Comparison of ENCODE assay signal across 1 cellular context in the genomic region with DNA sequence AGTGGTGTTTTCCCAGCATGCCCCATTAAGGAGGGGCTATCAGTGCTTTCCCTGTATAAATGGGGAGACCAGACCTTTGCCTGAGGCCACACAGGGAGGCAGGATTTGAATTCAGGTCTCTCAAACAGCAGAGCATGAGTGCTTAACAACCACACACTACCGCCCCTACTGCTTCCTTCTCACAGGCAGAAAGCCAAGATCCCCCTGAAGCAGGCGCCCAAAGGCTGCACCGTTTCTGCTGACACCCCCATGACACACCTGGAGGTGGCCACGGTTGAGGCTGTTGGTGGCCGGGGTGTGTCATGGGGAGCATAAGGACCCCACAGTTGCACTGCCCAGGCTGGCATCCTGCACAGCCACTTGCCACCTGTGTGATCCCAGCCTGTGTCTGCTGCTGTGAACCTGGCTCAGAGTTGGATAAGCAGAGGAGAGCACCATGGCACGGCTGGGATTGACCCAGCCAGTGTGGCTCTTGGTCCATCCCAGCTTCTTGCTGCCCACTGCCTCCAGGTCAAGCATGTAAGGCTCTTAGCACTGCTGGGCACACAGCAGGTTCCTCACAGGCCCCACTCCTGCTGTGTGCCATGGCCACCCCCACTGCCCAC.
TF ChIP-seq lines count a peak whose summit lies in the region.

No MANE protein-coding gene starts in this region.

TF ChIP-seq in HepG2, 621 proteins besides CTCF, POLR2A, EP300 and RAD21 (continues in another document):
- no peak for TF ChIP-seq ZNF430 (CRISPR knock-in tag; IDR thresholded peaks at IDR 0.05)
- no peak for TF ChIP-seq ZNF180 (CRISPR knock-in tag; IDR thresholded peaks at IDR 0.05; ENCODE audit: borderline replicate concordance, low read depth)
- no peak for TF ChIP-seq PHF21A (CRISPR knock-in tag; IDR thresholded peaks at IDR 0.05)
- TF ChIP-seq PHB2 (IDR thresholded peaks at IDR 0.05; ENCODE audit: partially characterized antibody) = no peak
- TF ChIP-seq YY1 (IDR thresholded peaks at IDR 0.05; ENCODE audit: insufficient read depth, insufficient replicate concordance, low read depth, low read length) = no peak
- TF ChIP-seq, protein P1, sequence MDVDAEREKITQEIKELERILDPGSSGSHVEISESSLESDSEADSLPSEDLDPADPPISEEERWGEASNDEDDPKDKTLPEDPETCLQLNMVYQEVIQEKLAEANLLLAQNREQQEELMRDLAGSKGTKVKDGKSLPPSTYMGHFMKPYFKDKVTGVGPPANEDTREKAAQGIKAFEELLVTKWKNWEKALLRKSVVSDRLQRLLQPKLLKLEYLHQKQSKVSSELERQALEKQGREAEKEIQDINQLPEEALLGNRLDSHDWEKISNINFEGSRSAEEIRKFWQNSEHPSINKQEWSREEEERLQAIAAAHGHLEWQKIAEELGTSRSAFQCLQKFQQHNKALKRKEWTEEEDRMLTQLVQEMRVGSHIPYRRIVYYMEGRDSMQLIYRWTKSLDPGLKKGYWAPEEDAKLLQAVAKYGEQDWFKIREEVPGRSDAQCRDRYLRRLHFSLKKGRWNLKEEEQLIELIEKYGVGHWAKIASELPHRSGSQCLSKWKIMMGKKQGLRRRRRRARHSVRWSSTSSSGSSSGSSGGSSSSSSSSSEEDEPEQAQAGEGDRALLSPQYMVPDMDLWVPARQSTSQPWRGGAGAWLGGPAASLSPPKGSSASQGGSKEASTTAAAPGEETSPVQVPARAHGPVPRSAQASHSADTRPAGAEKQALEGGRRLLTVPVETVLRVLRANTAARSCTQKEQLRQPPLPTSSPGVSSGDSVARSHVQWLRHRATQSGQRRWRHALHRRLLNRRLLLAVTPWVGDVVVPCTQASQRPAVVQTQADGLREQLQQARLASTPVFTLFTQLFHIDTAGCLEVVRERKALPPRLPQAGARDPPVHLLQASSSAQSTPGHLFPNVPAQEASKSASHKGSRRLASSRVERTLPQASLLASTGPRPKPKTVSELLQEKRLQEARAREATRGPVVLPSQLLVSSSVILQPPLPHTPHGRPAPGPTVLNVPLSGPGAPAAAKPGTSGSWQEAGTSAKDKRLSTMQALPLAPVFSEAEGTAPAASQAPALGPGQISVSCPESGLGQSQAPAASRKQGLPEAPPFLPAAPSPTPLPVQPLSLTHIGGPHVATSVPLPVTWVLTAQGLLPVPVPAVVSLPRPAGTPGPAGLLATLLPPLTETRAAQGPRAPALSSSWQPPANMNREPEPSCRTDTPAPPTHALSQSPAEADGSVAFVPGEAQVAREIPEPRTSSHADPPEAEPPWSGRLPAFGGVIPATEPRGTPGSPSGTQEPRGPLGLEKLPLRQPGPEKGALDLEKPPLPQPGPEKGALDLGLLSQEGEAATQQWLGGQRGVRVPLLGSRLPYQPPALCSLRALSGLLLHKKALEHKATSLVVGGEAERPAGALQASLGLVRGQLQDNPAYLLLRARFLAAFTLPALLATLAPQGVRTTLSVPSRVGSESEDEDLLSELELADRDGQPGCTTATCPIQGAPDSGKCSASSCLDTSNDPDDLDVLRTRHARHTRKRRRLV (CRISPR knock-in tag; IDR thresholded peaks at IDR 0.05) = no peak
- 0 out of 2 replicates have a peak, but pooled peaks have one; percentile 58 for TF ChIP-seq ZKSCAN5 (CRISPR knock-in tag; IDR thresholded peaks at IDR 0.05)
- peak; percentile 5 for TF ChIP-seq PHF5A (CRISPR knock-in tag; IDR thresholded peaks at IDR 0.05; ENCODE audit: low read depth, unreplicated experiment)
- TF ChIP-seq, protein P2, sequence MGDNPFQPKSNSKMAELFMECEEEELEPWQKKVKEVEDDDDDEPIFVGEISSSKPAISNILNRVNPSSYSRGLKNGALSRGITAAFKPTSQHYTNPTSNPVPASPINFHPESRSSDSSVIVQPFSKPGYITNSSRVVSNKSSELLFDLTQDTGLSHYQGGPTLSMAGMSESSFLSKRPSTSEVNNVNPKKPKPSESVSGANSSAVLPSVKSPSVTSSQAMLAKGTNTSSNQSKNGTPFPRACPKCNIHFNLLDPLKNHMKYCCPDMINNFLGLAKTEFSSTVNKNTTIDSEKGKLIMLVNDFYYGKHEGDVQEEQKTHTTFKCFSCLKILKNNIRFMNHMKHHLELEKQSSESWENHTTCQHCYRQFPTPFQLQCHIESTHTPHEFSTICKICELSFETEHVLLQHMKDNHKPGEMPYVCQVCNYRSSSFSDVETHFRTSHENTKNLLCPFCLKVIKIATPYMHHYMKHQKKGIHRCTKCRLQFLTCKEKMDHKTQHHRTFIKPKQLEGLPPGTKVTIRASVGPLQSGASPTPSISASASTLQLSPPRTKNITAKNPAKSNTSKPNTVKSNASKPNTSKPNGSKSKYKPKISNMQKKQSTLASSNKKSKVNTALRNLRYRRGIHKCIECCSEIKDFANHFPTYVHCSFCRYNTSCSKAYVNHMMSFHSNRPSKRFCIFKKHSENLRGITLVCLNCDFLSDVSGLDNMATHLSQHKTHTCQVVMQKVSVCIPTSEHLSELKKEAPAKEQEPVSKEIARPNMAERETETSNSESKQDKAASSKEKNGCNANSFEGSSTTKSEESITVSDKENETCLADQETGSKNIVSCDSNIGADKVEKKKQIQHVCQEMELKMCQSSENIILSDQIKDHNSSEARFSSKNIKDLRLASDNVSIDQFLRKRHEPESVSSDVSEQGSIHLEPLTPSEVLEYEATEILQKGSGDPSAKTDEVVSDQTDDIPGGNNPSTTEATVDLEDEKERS (CRISPR knock-in tag; IDR thresholded peaks at IDR 0.05) = 0 out of 2 replicates have a peak, but pooled peaks have one; percentile 46
- no peak for TF ChIP-seq ZNF644 (CRISPR knock-in tag; IDR thresholded peaks at IDR 0.05; ENCODE audit: low read depth)
- TF ChIP-seq ZBTB38 (CRISPR knock-in tag; IDR thresholded peaks at IDR 0.05) = peak; percentile 9; the same call in 1 of the 2 replicates
- no peak for TF ChIP-seq PAWR (CRISPR knock-in tag; IDR thresholded peaks at IDR 0.05; ENCODE audit: borderline replicate concordance)
- TF ChIP-seq, protein P3, sequence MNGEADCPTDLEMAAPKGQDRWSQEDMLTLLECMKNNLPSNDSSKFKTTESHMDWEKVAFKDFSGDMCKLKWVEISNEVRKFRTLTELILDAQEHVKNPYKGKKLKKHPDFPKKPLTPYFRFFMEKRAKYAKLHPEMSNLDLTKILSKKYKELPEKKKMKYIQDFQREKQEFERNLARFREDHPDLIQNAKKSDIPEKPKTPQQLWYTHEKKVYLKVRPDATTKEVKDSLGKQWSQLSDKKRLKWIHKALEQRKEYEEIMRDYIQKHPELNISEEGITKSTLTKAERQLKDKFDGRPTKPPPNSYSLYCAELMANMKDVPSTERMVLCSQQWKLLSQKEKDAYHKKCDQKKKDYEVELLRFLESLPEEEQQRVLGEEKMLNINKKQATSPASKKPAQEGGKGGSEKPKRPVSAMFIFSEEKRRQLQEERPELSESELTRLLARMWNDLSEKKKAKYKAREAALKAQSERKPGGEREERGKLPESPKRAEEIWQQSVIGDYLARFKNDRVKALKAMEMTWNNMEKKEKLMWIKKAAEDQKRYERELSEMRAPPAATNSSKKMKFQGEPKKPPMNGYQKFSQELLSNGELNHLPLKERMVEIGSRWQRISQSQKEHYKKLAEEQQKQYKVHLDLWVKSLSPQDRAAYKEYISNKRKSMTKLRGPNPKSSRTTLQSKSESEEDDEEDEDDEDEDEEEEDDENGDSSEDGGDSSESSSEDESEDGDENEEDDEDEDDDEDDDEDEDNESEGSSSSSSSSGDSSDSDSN (CRISPR knock-in tag; IDR thresholded peaks at IDR 0.05) = no peak
- TF ChIP-seq HES4 (CRISPR knock-in tag; IDR thresholded peaks at IDR 0.05; ENCODE audit: borderline replicate concordance) = 0 out of 2 replicates have a peak, but pooled peaks have one; percentile 35
- peak; percentile 34 for TF ChIP-seq DNMT1 (CRISPR knock-in tag; IDR thresholded peaks at IDR 0.05)
- no peak for TF ChIP-seq ESRRA (CRISPR knock-in tag; IDR thresholded peaks at IDR 0.05; ENCODE audit: low read depth)
- TF ChIP-seq, protein P4, sequence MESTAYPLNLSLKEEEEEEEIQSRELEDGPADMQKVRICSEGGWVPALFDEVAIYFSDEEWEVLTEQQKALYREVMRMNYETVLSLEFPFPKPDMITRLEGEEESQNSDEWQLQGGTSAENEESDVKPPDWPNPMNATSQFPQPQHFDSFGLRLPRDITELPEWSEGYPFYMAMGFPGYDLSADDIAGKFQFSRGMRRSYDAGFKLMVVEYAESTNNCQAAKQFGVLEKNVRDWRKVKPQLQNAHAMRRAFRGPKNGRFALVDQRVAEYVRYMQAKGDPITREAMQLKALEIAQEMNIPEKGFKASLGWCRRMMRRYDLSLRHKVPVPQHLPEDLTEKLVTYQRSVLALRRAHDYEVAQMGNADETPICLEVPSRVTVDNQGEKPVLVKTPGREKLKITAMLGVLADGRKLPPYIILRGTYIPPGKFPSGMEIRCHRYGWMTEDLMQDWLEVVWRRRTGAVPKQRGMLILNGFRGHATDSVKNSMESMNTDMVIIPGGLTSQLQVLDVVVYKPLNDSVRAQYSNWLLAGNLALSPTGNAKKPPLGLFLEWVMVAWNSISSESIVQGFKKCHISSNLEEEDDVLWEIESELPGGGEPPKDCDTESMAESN (CRISPR knock-in tag; conservative IDR thresholded peaks at IDR 0.05) = no peak
- peak; percentile 43; the same call in 1 of the 2 replicates for TF ChIP-seq ZNF138 (CRISPR knock-in tag; IDR thresholded peaks at IDR 0.05; ENCODE audit: low read depth)
- TF ChIP-seq, protein P5, sequence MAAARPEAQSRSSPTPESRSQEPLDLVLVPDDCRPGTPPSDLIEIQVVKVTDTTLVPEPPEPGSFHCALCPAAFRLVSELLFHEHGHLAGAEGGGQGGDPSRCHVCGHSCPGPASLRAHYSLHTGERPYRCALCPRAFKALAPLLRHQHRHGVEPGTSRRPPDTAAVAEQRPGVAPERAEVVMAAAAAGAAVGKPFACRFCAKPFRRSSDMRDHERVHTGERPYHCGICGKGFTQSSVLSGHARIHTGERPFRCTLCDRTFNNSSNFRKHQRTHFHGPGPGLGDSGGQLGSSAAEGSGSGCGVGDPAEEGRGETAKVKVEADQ (CRISPR knock-in tag; IDR thresholded peaks at IDR 0.05; ENCODE audit: borderline replicate concordance) = no peak
- no peak for TF ChIP-seq ZNF562 (CRISPR knock-in tag; IDR thresholded peaks at IDR 0.05; ENCODE audit: borderline replicate concordance)
- TF ChIP-seq ZNF432 (CRISPR knock-in tag; IDR thresholded peaks at IDR 0.05; ENCODE audit: borderline replicate concordance) = no peak
- TF ChIP-seq SMC3 (IDR thresholded peaks at IDR 0.05; ENCODE audit: low read length) = no peak
- TF ChIP-seq, protein P6, sequence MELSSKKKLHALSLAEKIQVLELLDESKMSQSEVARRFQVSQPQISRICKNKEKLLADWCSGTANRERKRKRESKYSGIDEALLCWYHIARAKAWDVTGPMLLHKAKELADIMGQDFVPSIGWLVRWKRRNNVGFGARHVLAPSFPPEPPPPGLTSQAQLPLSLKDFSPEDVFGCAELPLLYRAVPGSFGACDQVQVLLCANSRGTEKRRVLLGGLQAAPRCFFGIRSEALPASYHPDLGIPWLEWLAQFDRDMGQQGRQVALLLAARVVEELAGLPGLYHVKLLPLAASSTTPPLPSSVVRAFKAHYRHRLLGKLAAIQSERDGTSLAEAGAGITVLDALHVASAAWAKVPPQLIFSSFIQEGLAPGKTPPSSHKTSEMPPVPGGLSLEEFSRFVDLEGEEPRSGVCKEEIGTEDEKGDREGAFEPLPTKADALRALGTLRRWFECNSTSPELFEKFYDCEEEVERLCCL (CRISPR knock-in tag; IDR thresholded peaks at IDR 0.05; ENCODE audit: borderline replicate concordance) = 0 out of 2 replicates have a peak, but pooled peaks have one; percentile 5
- TF ChIP-seq YEATS2 (CRISPR knock-in tag; IDR thresholded peaks at IDR 0.05; ENCODE audit: borderline replicate concordance) = no peak
- peak; percentile 2; the same call in 1 of the 2 replicates for TF ChIP-seq ZNF292 (CRISPR knock-in tag; IDR thresholded peaks at IDR 0.05; ENCODE audit: borderline replicate concordance, low read depth)
- TF ChIP-seq, protein P7, sequence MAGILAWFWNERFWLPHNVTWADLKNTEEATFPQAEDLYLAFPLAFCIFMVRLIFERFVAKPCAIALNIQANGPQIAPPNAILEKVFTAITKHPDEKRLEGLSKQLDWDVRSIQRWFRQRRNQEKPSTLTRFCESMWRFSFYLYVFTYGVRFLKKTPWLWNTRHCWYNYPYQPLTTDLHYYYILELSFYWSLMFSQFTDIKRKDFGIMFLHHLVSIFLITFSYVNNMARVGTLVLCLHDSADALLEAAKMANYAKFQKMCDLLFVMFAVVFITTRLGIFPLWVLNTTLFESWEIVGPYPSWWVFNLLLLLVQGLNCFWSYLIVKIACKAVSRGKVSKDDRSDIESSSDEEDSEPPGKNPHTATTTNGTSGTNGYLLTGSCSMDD (CRISPR knock-in tag; IDR thresholded peaks at IDR 0.05) = no peak
- no peak for TF ChIP-seq ZNF234 (CRISPR knock-in tag; conservative IDR thresholded peaks at IDR 0.05)
- no peak for TF ChIP-seq HDAC1 (CRISPR knock-in tag; IDR thresholded peaks at IDR 0.05)
- no peak for TF ChIP-seq ZNF816 (CRISPR knock-in tag; IDR thresholded peaks at IDR 0.05; ENCODE audit: borderline replicate concordance)
- no peak for TF ChIP-seq STAG1 (CRISPR knock-in tag; IDR thresholded peaks at IDR 0.05)
- no peak; the same call in 1 of the 2 replicates for TF ChIP-seq ZNF552 (CRISPR knock-in tag; IDR thresholded peaks at IDR 0.05; ENCODE audit: borderline replicate concordance)
- peak; percentile 93; the same call in 1 of the 2 replicates for TF ChIP-seq MZF1 (CRISPR knock-in tag; IDR thresholded peaks at IDR 0.05; ENCODE audit: borderline replicate concordance)
- TF ChIP-seq, protein P8, sequence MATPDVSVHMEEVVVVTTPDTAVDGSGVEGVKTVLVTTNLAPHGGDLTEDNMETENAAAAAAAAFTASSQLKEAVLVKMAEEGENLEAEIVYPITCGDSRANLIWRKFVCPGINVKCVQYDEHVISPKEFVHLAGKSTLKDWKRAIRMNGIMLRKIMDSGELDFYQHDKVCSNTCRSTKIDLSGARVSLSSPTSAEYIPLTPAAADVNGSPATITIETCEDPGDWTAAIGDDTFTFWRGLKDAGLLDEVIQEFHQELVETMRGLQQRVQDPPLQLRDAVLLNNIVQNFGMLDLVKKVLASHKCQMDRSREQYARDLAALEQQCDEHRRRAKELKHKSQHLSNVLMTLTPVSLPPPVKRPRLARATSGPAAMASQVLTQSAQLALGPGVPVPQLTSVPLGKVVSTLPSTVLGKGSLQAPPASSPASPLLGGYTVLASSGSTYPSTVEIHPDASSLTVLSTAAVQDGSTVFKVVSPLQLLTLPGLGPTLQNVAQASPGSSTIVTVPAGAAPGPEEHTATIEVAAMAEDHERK (CRISPR knock-in tag; IDR thresholded peaks at IDR 0.05; ENCODE audit: low read depth) = no peak
- no peak for TF ChIP-seq ZNF17 (CRISPR knock-in tag; IDR thresholded peaks at IDR 0.05)
- TF ChIP-seq ZNF788 (CRISPR knock-in tag; IDR thresholded peaks at IDR 0.05; ENCODE audit: borderline replicate concordance) = 0 out of 2 replicates have a peak, but pooled peaks have one; percentile 5
- no peak for TF ChIP-seq ZC3H13 (CRISPR knock-in tag; IDR thresholded peaks at IDR 0.05)
- TF ChIP-seq RCOR2 (CRISPR knock-in tag; IDR thresholded peaks at IDR 0.05) = no peak
- TF ChIP-seq, protein P9, sequence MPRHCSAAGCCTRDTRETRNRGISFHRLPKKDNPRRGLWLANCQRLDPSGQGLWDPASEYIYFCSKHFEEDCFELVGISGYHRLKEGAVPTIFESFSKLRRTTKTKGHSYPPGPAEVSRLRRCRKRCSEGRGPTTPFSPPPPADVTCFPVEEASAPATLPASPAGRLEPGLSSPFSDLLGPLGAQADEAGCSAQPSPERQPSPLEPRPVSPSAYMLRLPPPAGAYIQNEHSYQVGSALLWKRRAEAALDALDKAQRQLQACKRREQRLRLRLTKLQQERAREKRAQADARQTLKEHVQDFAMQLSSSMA (CRISPR knock-in tag; IDR thresholded peaks at IDR 0.05) = 0 out of 2 replicates have a peak, but pooled peaks have one; percentile 1
- no peak for TF ChIP-seq ZNF333 (CRISPR knock-in tag; IDR thresholded peaks at IDR 0.05; ENCODE audit: borderline replicate concordance)
- no peak for TF ChIP-seq ZNF547 (CRISPR knock-in tag; IDR thresholded peaks at IDR 0.05)
- TF ChIP-seq CREB1 (IDR thresholded peaks at IDR 0.05) = no peak
- TF ChIP-seq CREB1 (CRISPR knock-in tag; IDR thresholded peaks at IDR 0.05) = no peak
- TF ChIP-seq SMYD3 (CRISPR knock-in tag; IDR thresholded peaks at IDR 0.05) = no peak
- TF ChIP-seq ARID2 (CRISPR knock-in tag; IDR thresholded peaks at IDR 0.05; ENCODE audit: borderline replicate concordance) = no peak
